24 cellular contexts compared by ENCODE assay signal in the genomic region with DNA sequence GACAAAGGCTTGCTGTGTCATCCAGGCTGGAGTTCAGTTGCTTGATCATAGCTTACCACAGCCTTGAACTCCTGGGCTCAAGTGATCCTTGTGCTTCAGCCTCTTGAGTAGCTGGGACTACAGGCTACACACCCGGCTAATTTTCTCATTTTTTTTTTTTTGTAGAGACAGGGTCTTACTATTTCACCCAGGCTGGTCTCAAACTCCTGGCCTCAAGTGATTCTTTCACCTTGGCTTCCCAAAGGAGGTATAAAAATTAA.
A peak's percentile ranks its signal among the peaks of the same experiment; 100 is the strongest.
DNase-seq lines count a peak whose midpoint lies in the region; ATAC-seq, FAIRE-seq and TF ChIP-seq lines count a peak whose summit lies in the region.
"Had no signal": no experiment of that assay in that cellular context is flagged by ENCODE, and none has a peak within 500 bp of the region (broad histone marks: within the 10 kb centered on the region; RNA-seq: fewer than 3 reads in every experiment).

No MANE protein-coding gene starts in this region.

- CTCF ChIA-PET in Calu3 (lab: Charles Lee) = no interaction called here
- CTCF ChIA-PET in PC-3 (lab: Charles Lee) = no interaction called here
- CTCF ChIA-PET in K562 (lab: Yijun Ruan, JAX; ENCODE audit: low intra/inter-chr PET ratio) = no interaction called here

- H4K20me1 ChIP-seq in PC-3 (ENCODE audit: low read length) = no peaks in the 10 kb centered on the region
- H4K20me1 ChIP-seq in K562 (replicated peaks; ENCODE audit: control insufficient read depth, insufficient read depth, low read length) = no peaks in the 10 kb centered on the region

- no peak for TF ChIP-seq EP300 in K562 (IDR thresholded peaks at IDR 0.05; ENCODE audit: low read length)

- H3K27ac Mint-ChIP-seq in Calu3 (ENCODE audit: unreplicated experiment) = peak overlapping the region; percentile 87
- H3K27ac Mint-ChIP-seq: CD4-positive, CD25-positive, alpha-beta regulatory T cell; GM23338; IgD-negative memory B cell had no signal

- H2AFZ ChIP-seq in PC-3 (ENCODE audit: low read length) (no peak overlapping the region), K562 (ENCODE audit: low read depth, low read length) (peak overlapping the region; percentile 80)
- H2AFZ ChIP-seq: GM23338 had no signal

- no peak for FAIRE-seq in K562 (lab: Jason Lieb, UNC)
- FAIRE-seq: GM19239, HepG2, HTR-8/SVneo had no signal

- intact Hi-C loops in Calu3 (cut with micrococcal nuclease; ENCODE audit: unreplicated experiment) (no loop called here), PC-3 (cut with micrococcal nuclease) (loop anchor here (2.0 kb wide), 2 partner anchors 83 to 171 kb away; no protein-coding TSS in a partner anchor), K562 (cut with micrococcal nuclease) (loop anchor here (2.0 to 10.0 kb wide), 5 partner anchors 39 to 265 kb away; no protein-coding TSS in a partner anchor), colonic mucosa (cut with DNase I) (no loop called here)

- peaks cover 22% of the 10 kb centered on the region for H3K9me3 Mint-ChIP-seq in Calu3 (ENCODE audit: low read depth, unreplicated experiment)

- no peak for TF ChIP-seq POLR2A in K562 (conservative IDR thresholded peaks at IDR 0.05)

- TF ChIP-seq RAD21 in K562 (CRISPR knock-in tag; conservative IDR thresholded peaks at IDR 0.05 in 1 of 2, IDR thresholded peaks at IDR 0.05 in 1 of 2) = no peak

- H3K4me2 ChIP-seq in PC-3 (ENCODE audit: low read length) (no peak overlapping the region), K562 (ENCODE audit: insufficient read depth, low read length) (peak overlapping the region; percentile 40; the same call in 1 of the 2 replicates)
- H3K4me2 ChIP-seq: GM23338 had no signal

- H3K4me1 ChIP-seq in PC-3 (ENCODE audit: insufficient read depth, low read length) (peaks cover 15% of the 10 kb centered on the region), K562 (replicated peaks in 1 of 2; ENCODE audit: control insufficient read depth in 2 of 2, insufficient read depth in 2 of 2, low read length in 2 of 2) (peaks cover 9 to 12% of the 10 kb centered on the region in 2 experiments; a peak in 4 of 5 replicates), colonic mucosa (no peaks in the 10 kb centered on the region)
- H3K4me1 ChIP-seq: BE2C, Caco-2 had no signal

- WGBS in K562 (ENCODE audit: insufficient coverage, low coverage, missing lambda C conversion rate) = 7% methylated on average over 1 of the region's 1 CpG

- H3K9me3 ChIP-seq in PC-3 (ENCODE audit: low read length) (no peaks in the 10 kb centered on the region), K562 (replicated peaks; ENCODE audit: control insufficient read depth, insufficient read depth, low read depth, low read length) (no peaks in the 10 kb centered on the region; the same call in 1 of the 2 replicates), colonic mucosa (no peaks in the 10 kb centered on the region)
- H3K9me3 ChIP-seq: BE2C had no signal

- no peaks in the 10 kb centered on the region for H3K27me3 Mint-ChIP-seq in Calu3 (ENCODE audit: unreplicated experiment)
- H3K27me3 Mint-ChIP-seq: IgD-negative memory B cell had no signal

- H3K79me2 ChIP-seq in PC-3 (ENCODE audit: low read length) (no peaks in the 10 kb centered on the region), K562 (ENCODE audit: control insufficient read depth, insufficient read depth, low read length) (no peaks in the 10 kb centered on the region)

- H3K4me1 Mint-ChIP-seq in Calu3 (ENCODE audit: low read depth, unreplicated experiment) = peaks cover 32% of the 10 kb centered on the region
- H3K4me1 Mint-ChIP-seq: CD4-positive, CD25-positive, alpha-beta regulatory T cell; GM23338; IgD-negative memory B cell had no signal

- H3K36me3 Mint-ChIP-seq in Calu3 (ENCODE audit: insufficient read depth, unreplicated experiment) = peaks cover 10% of the 10 kb centered on the region

- peak; percentile 42 for ATAC-seq in PC-3
- ATAC-seq in K562 = peak; percentile 85
- ATAC-seq: GM23338 had no signal

- TF ChIP-seq CTCF in Calu3 (IDR thresholded peaks at IDR 0.05; ENCODE audit: unreplicated experiment) = no peak
- TF ChIP-seq CTCF in PC-3 (conservative IDR thresholded peaks at IDR 0.05; ENCODE audit: low read depth, low read length) = no peak
- no peak for TF ChIP-seq CTCF in K562 (IDR thresholded peaks at IDR 0.05 in 2 of 3, conservative IDR thresholded peaks at IDR 0.05 in 1 of 3; ENCODE audit: insufficient read depth in 2 of 3, low read depth in 1 of 3, low read length in 3 of 3)
- no peak for TF ChIP-seq CTCF in colonic mucosa (IDR thresholded peaks at IDR 0.05)

- no peaks in the 10 kb centered on the region for H3F3A ChIP-seq in PC-3 (ENCODE audit: low read length, unreplicated experiment)

- H3K27me3 ChIP-seq in PC-3 (ENCODE audit: low read length) (no peaks in the 10 kb centered on the region), K562 (ENCODE audit: control insufficient read depth in 2 of 2, insufficient read depth in 2 of 2, low read length in 2 of 2) (no peaks in the 10 kb centered on the region), colonic mucosa (no peaks in the 10 kb centered on the region)
- H3K27me3 ChIP-seq: BE2C had no signal

- H3K9me2 ChIP-seq in PC-3 (replicated peaks; ENCODE audit: low read length) = no peaks in the 10 kb centered on the region

- POLR2A ChIA-PET in PC-3 (lab: Charles Lee; ENCODE audit: unreplicated experiment) = no interaction called here
- POLR2A ChIA-PET in K562 (lab: Yijun Ruan, JAX) = interaction anchor here (0.6 to 1.1 kb wide), 3 partner anchors 171 to 230 kb away, joined by 3 to 7 read pairs (median 4); no protein-coding TSS in a partner anchor

- H3K4me3 Mint-ChIP-seq in Calu3 (ENCODE audit: low read depth, unreplicated experiment) = no peak overlapping the region
- H3K4me3 Mint-ChIP-seq: CD4-positive, CD25-positive, alpha-beta regulatory T cell; GM23338; IgD-negative memory B cell had no signal

- H3K27ac ChIP-seq in PC-3 (ENCODE audit: low read length) (peak overlapping the region; percentile 88), K562 (ENCODE audit: extremely low read depth, low read depth, low read length) (peak overlapping the region; percentile 79), colonic mucosa (no peak overlapping the region)

- in situ Hi-C loops in K562 (cut with MboI) = no loop called here

- H3K36me3 ChIP-seq in PC-3 (ENCODE audit: low read depth, low read length) (no peaks in the 10 kb centered on the region), K562 (ENCODE audit: control insufficient read depth, insufficient read depth, low read length) (no peaks in the 10 kb centered on the region), colonic mucosa (no peaks in the 10 kb centered on the region)
- H3K36me3 ChIP-seq: BE2C had no signal

- BruUV-seq in Calu3 (replicated peaks; lab: Mats Ljungman, UMichigan) (no TSS peak), PC-3 (replicated peaks; lab: Mats Ljungman, UMichigan) (no TSS peak), K562 (replicated peaks; lab: Mats Ljungman, UMichigan) (no TSS peak)

- H3K9ac ChIP-seq in PC-3 (ENCODE audit: low read length) = peak overlapping the region; percentile 31
- peak overlapping the region in 1 of 2 experiments; percentile 61; a peak in 2 of 4 replicates for H3K9ac ChIP-seq in K562 (ENCODE audit: insufficient read depth in 1 of 2, low read depth in 2 of 2, low read length in 2 of 2)
- no peak overlapping the region for H3K9ac ChIP-seq in colonic mucosa (ENCODE audit: low read depth in 2 of 2, low read length in 2 of 2)

- DNase-seq in A172 (ENCODE audit: low spot score) (peak; percentile 34), Calu3 (no peak), PC-3 (peak; percentile 51), K562 (ENCODE audit: extremely low read depth in 1 of 4, low spot score in 3 of 4) (peak in 1 of 4 experiments; percentile 63), Kasumi-1 (lab: John Stamatoyannopoulos, UW) (no peak), NCI-H345 (lab: John Stamatoyannopoulos, UW) (no peak), colonic mucosa (no peak), GOT3 (lab: John Stamatoyannopoulos, UW) (no peak)
- DNase-seq: 8988T; ACHN; BE2C; C1 segment of cervical spinal cord; Caco-2; CD4-positive, CD25-positive, alpha-beta regulatory T cell; DMS153; DMS79 treated with DMSO at 0.1 percent for 48 hours; GF-D8; H7; KG1 had no signal

- H3K4me3 ChIP-seq in PC-3 (ENCODE audit: low read length) (no peak overlapping the region), K562 (no peak overlapping the region), colonic mucosa (no peak overlapping the region)
- H3K4me3 ChIP-seq: GM23338 had no signal

- H3K9me1 ChIP-seq in K562 (ENCODE audit: control insufficient read depth, insufficient read depth, low read length) = no peaks in the 10 kb centered on the region

TF ChIP-seq in K562, 482 proteins besides CTCF, POLR2A, EP300 and RAD21 (continues in another document):
- TF ChIP-seq SMAD4 (CRISPR knock-in tag; conservative IDR thresholded peaks at IDR 0.05) (no peak), NFE2 (IDR thresholded peaks at IDR 0.05; ENCODE audit: low read depth) (peak; percentile 54), BMI1 (IDR thresholded peaks at IDR 0.05; ENCODE audit: low read length) (no peak)
- TF ChIP-seq, protein P1, sequence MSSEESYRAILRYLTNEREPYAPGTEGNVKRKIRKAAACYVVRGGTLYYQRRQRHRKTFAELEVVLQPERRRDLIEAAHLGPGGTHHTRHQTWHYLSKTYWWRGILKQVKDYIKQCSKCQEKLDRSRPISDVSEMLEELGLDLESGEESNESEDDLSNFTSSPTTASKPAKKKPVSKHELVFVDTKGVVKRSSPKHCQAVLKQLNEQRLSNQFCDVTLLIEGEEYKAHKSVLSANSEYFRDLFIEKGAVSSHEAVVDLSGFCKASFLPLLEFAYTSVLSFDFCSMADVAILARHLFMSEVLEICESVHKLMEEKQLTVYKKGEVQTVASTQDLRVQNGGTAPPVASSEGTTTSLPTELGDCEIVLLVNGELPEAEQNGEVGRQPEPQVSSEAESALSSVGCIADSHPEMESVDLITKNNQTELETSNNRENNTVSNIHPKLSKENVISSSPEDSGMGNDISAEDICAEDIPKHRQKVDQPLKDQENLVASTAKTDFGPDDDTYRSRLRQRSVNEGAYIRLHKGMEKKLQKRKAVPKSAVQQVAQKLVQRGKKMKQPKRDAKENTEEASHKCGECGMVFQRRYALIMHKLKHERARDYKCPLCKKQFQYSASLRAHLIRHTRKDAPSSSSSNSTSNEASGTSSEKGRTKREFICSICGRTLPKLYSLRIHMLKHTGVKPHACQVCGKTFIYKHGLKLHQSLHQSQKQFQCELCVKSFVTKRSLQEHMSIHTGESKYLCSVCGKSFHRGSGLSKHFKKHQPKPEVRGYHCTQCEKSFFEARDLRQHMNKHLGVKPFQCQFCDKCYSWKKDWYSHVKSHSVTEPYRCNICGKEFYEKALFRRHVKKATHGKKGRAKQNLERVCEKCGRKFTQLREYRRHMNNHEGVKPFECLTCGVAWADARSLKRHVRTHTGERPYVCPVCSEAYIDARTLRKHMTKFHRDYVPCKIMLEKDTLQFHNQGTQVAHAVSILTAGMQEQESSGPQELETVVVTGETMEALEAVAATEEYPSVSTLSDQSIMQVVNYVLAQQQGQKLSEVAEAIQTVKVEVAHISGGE (CRISPR knock-in tag; IDR thresholded peaks at IDR 0.05) = peak in 1 of 3 experiments; percentile 33; a peak in 1 of 6 replicates

Comparison
In these comparisons a context has a peak if more than half of its experiments do, and no peak if none do; other contexts are left out.
1. DNase-seq: peak in A172 (single experiment) and PC-3 (single experiment); none in Calu3 (single experiment), Kasumi-1 (0 of 2), NCI-H345 (single experiment), colonic mucosa (single experiment) and GOT3 (single experiment).
2. intact Hi-C loops: an anchor here in PC-3 (2.0 kb wide) and K562 (2.0 to 10.0 kb wide); none called in Calu3 and colonic mucosa.